ENCODE assay signal across 9 cellular contexts in genomic region chr3:38038447-38038911, GRCh38. TPM values are rescaled to one million over a fixed set of nuclear protein-coding genes. Genes with fewer than 3 reads are reported as not detected.
DNase-seq lines count a peak whose midpoint lies in the region; ATAC-seq and TF ChIP-seq lines count a peak whose summit lies in the region.
"Had no signal": no experiment of that assay in that cellular context is flagged by ENCODE, and none has a peak within 500 bp of the region (broad histone marks: within the 10 kb centered on the region; RNA-seq: fewer than 3 reads in every experiment).

No MANE protein-coding gene starts in this region.

- POLR2A ChIA-PET in IMR-90 (lab: Charles Lee; ENCODE audit: unreplicated experiment) = no interaction called here

- peaks cover 44% of the 10 kb centered on the region for H3K27me3 Mint-ChIP-seq in endodermal cell (ENCODE audit: insufficient read depth)

- no peak overlapping the region for H3K4me3 ChIP-seq in IMR-90 (ENCODE audit: insufficient read depth, low read depth, low read length)
- peak overlapping the region; percentile 81 for H3K4me3 ChIP-seq in endodermal cell (ENCODE audit: low read length)
- H3K4me3 ChIP-seq in skeletal muscle tissue (ENCODE audit: low read length in 3 of 3) = peak overlapping the region; percentile 70 to 77 (median 73)
- no peak overlapping the region for H3K4me3 ChIP-seq in H7 (ENCODE audit: insufficient read depth, low read depth, low read length)

- peak overlapping the region; percentile 67; the same call in 1 of the 2 replicates for H4K5ac ChIP-seq in IMR-90 (ENCODE audit: low read depth, low read length)

- CTCF ChIA-PET in IMR-90 (lab: Yijun Ruan, JAX) = no interaction called here

- in situ Hi-C loops in IMR-90 (cut with MboI; ENCODE audit: low sequenced_read_pairs) = no loop called here

- no peak overlapping the region; the same call in 2 of the 3 replicates for H2BK15ac ChIP-seq in IMR-90 (ENCODE audit: low read depth, low read length)

- no peak for DNase-seq in IMR-90
- peak; percentile 56 to 60 for DNase-seq in activated CD4-positive, alpha-beta T cell treated with anti-CD3 and anti-CD28 coated beads for 4 hours
- DNase-seq in endodermal cell = no peak
- no peak for DNase-seq in erythroblast (lab: John Stamatoyannopoulos, UW)
- no peak for DNase-seq in H7
- no peak for DNase-seq in LoVo (ENCODE audit: low spot score)

- no peaks in the 10 kb centered on the region for H3K79me1 ChIP-seq in IMR-90 (ENCODE audit: low read depth in 1 of 2, low read length in 2 of 2)

- peak overlapping the region; percentile 54; the same call in 1 of the 2 replicates for H2AK5ac ChIP-seq in IMR-90 (ENCODE audit: low read depth, low read length)

- no peak overlapping the region for H3K18ac ChIP-seq in IMR-90 (ENCODE audit: low read depth, low read length)

- no peak overlapping the region for H3K14ac ChIP-seq in IMR-90 (replicated peaks; ENCODE audit: low read depth, low read length)

- H2BK5ac ChIP-seq in IMR-90 (ENCODE audit: low read depth, low read length, poor library complexity, severe bottlenecking) = no peak overlapping the region

- peak overlapping the region; percentile 80 for H2AFZ ChIP-seq in IMR-90 (replicated peaks; ENCODE audit: low read length, poor library complexity)

- no peaks in the 10 kb centered on the region for H3K36me3 Mint-ChIP-seq in endodermal cell (ENCODE audit: low read depth)

- no peak overlapping the region for H3K56ac ChIP-seq in IMR-90 (ENCODE audit: extremely low read depth, insufficient read depth, low read length)

- peaks cover 5% of the 10 kb centered on the region; the same call in 1 of the 2 replicates for H3K9me1 ChIP-seq in IMR-90 (ENCODE audit: insufficient read depth, low read length)

- H3K9me3 Mint-ChIP-seq in endodermal cell = no peaks in the 10 kb centered on the region

- no peaks in the 10 kb centered on the region for H3K9me3 ChIP-seq in IMR-90 (ENCODE audit: control insufficient read depth, insufficient read depth, low read length)
- no peaks in the 10 kb centered on the region for H3K9me3 ChIP-seq in endodermal cell (ENCODE audit: control insufficient read depth, low read length)
- H3K9me3 ChIP-seq in skeletal muscle tissue (ENCODE audit: control insufficient read depth in 3 of 3, low read length in 3 of 3) = no peaks in the 10 kb centered on the region

- H2BK20ac ChIP-seq in IMR-90 (ENCODE audit: low read depth, low read length) = no peak overlapping the region

- intact Hi-C loops in IMR-90 (cut with micrococcal nuclease) = no loop called here

- WGBS in IMR-90 (ENCODE audit: extremely low coverage in 2 of 2, insufficient read length in 1 of 2), 2 experiments = no CpG with 5 or more reads among the region's 5 CpGs
- WGBS in endodermal cell (ENCODE audit: insufficient coverage in 1 of 2, insufficient read length in 1 of 2), 2 experiments = 88 to 90% methylated on average over 2 to 5 of the region's 5 CpGs

- BruUV-seq in IMR-90 (replicated peaks; lab: Mats Ljungman, UMichigan) = no TSS peak

- no peak overlapping the region for H3K9ac ChIP-seq in IMR-90 (ENCODE audit: low read depth, low read length)
- no peak overlapping the region for H3K9ac ChIP-seq in endodermal cell (ENCODE audit: extremely low read depth, low read length, poor library complexity, severe bottlenecking)
- no peak overlapping the region for H3K9ac ChIP-seq in skeletal muscle tissue (ENCODE audit: low read depth in 1 of 3, low read length in 3 of 3)

- H3K4me2 ChIP-seq in IMR-90 (ENCODE audit: low read depth, low read length) = peak overlapping the region; percentile 73; the same call in 1 of the 2 replicates

- no peaks in the 10 kb centered on the region for H4K20me1 ChIP-seq in IMR-90 (ENCODE audit: insufficient read depth, low read length)

- 0 out of 2 replicates have a peak overlapping the region, but pooled peaks have one; percentile 13 for H4K91ac ChIP-seq in IMR-90 (ENCODE audit: insufficient read depth, low read depth, low read length)

- TF ChIP-seq CTCF in IMR-90 (conservative IDR thresholded peaks at IDR 0.05; ENCODE audit: low read depth, low read length) = no peak
- no peak for TF ChIP-seq CTCF in endodermal cell (conservative IDR thresholded peaks at IDR 0.05)

- peak overlapping the region; percentile 62 to 85; a peak in 3 of 4 replicates for H4K8ac ChIP-seq in IMR-90 (ENCODE audit: low read depth in 2 of 2, low read length in 2 of 2)

- TF ChIP-seq RAD21 in IMR-90 (IDR thresholded peaks at IDR 0.05; ENCODE audit: low read length) = no peak

- H2BK120ac ChIP-seq in IMR-90 (ENCODE audit: low read depth, low read length) = 0 out of 2 replicates have a peak overlapping the region, but pooled peaks have one; percentile 50

- H3K27ac ChIP-seq in IMR-90 (ENCODE audit: insufficient read depth, low read length) (no peak overlapping the region), endodermal cell (ENCODE audit: low read depth, low read length) (no peak overlapping the region), skeletal muscle tissue (ENCODE audit: low read depth, low read length) (no peak overlapping the region)
- H3K27ac ChIP-seq: brain microvascular endothelial cell had no signal

- dilution Hi-C loops in IMR-90 (cut with HindIII; ENCODE audit: low sequenced_read_pairs, unreplicated experiment) = no loop called here

- 0 out of 2 replicates have a peak overlapping the region, but pooled peaks have one; percentile 66 for H3K4ac ChIP-seq in IMR-90 (ENCODE audit: low read depth, low read length)

- H3K23ac ChIP-seq in IMR-90 (ENCODE audit: low read depth, low read length) = no peak overlapping the region

- H3K27ac Mint-ChIP-seq in endodermal cell = no peak overlapping the region

- H3K4me1 Mint-ChIP-seq in endodermal cell = peaks cover 8% of the 10 kb centered on the region

- H3K36me3 ChIP-seq in IMR-90 (ENCODE audit: control insufficient read depth, insufficient read depth, low read length) (no peaks in the 10 kb centered on the region), endodermal cell (ENCODE audit: control insufficient read depth, insufficient read depth, low read length) (no peaks in the 10 kb centered on the region), skeletal muscle tissue (ENCODE audit: control insufficient read depth in 3 of 3, insufficient read depth in 3 of 3, low read length in 3 of 3) (no peaks in the 10 kb centered on the region), H7 (replicated peaks; ENCODE audit: control insufficient read depth, insufficient read depth, low read length) (no peaks in the 10 kb centered on the region)
- H3K36me3 ChIP-seq: brain microvascular endothelial cell had no signal

- H3K4me1 ChIP-seq in IMR-90 (ENCODE audit: control insufficient read depth, insufficient read depth, low read length) = peaks cover 4% of the 10 kb centered on the region
- H3K4me1 ChIP-seq in endodermal cell (ENCODE audit: control insufficient read depth, insufficient read depth, low read length) = no peaks in the 10 kb centered on the region
- H3K4me1 ChIP-seq in skeletal muscle tissue (ENCODE audit: control insufficient read depth in 3 of 3, insufficient read depth in 3 of 3, low read length in 3 of 3) = peaks cover 8 to 16% (median 8%) of the 10 kb centered on the region in 3 donors

- no peak overlapping the region for H2AK9ac ChIP-seq in IMR-90 (replicated peaks; ENCODE audit: low read depth, low read length, poor library complexity)

- H3K4me3 Mint-ChIP-seq in endodermal cell = peak overlapping the region; percentile 64

- peaks cover 6% of the 10 kb centered on the region for H3K27me3 ChIP-seq in IMR-90 (ENCODE audit: control insufficient read depth, insufficient read depth, low read length)
- H3K27me3 ChIP-seq in endodermal cell (ENCODE audit: control insufficient read depth, insufficient read depth, low read length, poor library complexity, severe bottlenecking) = peaks cover 35% of the 10 kb centered on the region
- H3K27me3 ChIP-seq in skeletal muscle tissue (ENCODE audit: control insufficient read depth in 3 of 3, insufficient read depth in 3 of 3, low read length in 3 of 3) = peaks cover 14 to 26% (median 25%) of the 10 kb centered on the region in 3 donors
- H3K27me3 ChIP-seq in H7 (ENCODE audit: control insufficient read depth, insufficient read depth, low read length) = peaks cover 22% of the 10 kb centered on the region
- H3K27me3 ChIP-seq: brain microvascular endothelial cell had no signal

- no peak for TF ChIP-seq POLR2A in IMR-90 (IDR thresholded peaks at IDR 0.05; ENCODE audit: low read depth, low read length)
- no peak for TF ChIP-seq POLR2A in erythroblast (IDR thresholded peaks at IDR 0.05; ENCODE audit: low read length)

- no peak for ATAC-seq in IMR-90 (ENCODE audit: low read depth)
- no peak for ATAC-seq in GM18502 (IDR thresholded peaks at IDR 0.05; ENCODE audit: poor library complexity, unreplicated experiment)

TF ChIP-seq in IMR-90, 13 proteins besides CTCF, POLR2A, EP300 and RAD21 (continues in another document):
- no peak for TF ChIP-seq SMC3 (IDR thresholded peaks at IDR 0.05; ENCODE audit: low read depth, low read length)
- TF ChIP-seq MAZ (IDR thresholded peaks at IDR 0.05; ENCODE audit: borderline replicate concordance, low read depth, low read length) = no peak

RNA-seq across cellular contexts. Expression of gene DLEC1, which starts 0.5 kb away (rescaled TPM):
- total RNA-seq in IMR-90 (2012; rRNA removed) = not detected in 2 replicates
- polyA plus RNA-seq in IMR-90 (2012; rRNA removed) = 0.03 TPM in 1 of 2 replicates, not detected in the other
- polyA plus RNA-seq in IMR-90 (2012; cell fraction: cytosol; rRNA removed) = not detected in 2 replicates
- 0.17 and 0.18 TPM in 2 replicates for polyA plus RNA-seq in IMR-90 (2012; cell fraction: nucleus; rRNA removed; ENCODE audit: low replicate concordance)
- 1 to 10 TPM; 3.9 to 6.0 TPM for total RNA-seq in endodermal cell
- 1.5 TPM for polyA plus RNA-seq in endodermal cell (2013, experiment 1 of 2)
- 0.83 TPM for polyA plus RNA-seq in endodermal cell (2013, experiment 2 of 2)
- under 0.01 TPM for total RNA-seq in skeletal muscle tissue
- total RNA-seq in H7 (2014; rRNA removed; shearing (Covaris generic)) = 0.33 and 1.3 TPM in 2 replicates

RNA-seq across cellular contexts. Expression of gene PLCD1, which starts 9.0 kb away (rescaled TPM):
- total RNA-seq in IMR-90 (2012; rRNA removed) (15.0 and 16.3 TPM in 2 replicates), endodermal cell (10 to 100 TPM; 54.3 to 66.6 TPM), skeletal muscle tissue (9.4 TPM)
- polyA plus RNA-seq in IMR-90 (2012; rRNA removed) = 13.2 and 14.9 TPM in 2 replicates
- polyA plus RNA-seq in IMR-90 (2012; cell fraction: cytosol; rRNA removed) = 7.0 and 12.3 TPM in 2 replicates
- polyA plus RNA-seq in IMR-90 (2012; cell fraction: nucleus; rRNA removed; ENCODE audit: low replicate concordance) = 21.6 and 50.5 TPM in 2 replicates
- 45.4 TPM for polyA plus RNA-seq in endodermal cell (2013, experiment 1 of 2)
- polyA plus RNA-seq in endodermal cell (2013, experiment 2 of 2) = 46.2 TPM
- total RNA-seq in H7 (2014; rRNA removed; shearing (Covaris generic)) = 22.2 and 22.3 TPM in 2 replicates

RNA-seq across cellular contexts. Expression of gene VILL, which starts 47.9 kb away (rescaled TPM):
- total RNA-seq in IMR-90 (2012; rRNA removed) (2.3 and 2.5 TPM in 2 replicates), endodermal cell (10 to 100 TPM; 16.0 to 21.3 TPM), skeletal muscle tissue (7.8 TPM)
- polyA plus RNA-seq in IMR-90 (2012; rRNA removed) = 4.5 and 4.7 TPM in 2 replicates
- 1.3 and 3.7 TPM in 2 replicates for polyA plus RNA-seq in IMR-90 (2012; cell fraction: cytosol; rRNA removed)
- 15.6 and 35.8 TPM in 2 replicates for polyA plus RNA-seq in IMR-90 (2012; cell fraction: nucleus; rRNA removed; ENCODE audit: low replicate concordance)
- polyA plus RNA-seq in endodermal cell (2013, experiment 1 of 2) = 4.4 TPM
- polyA plus RNA-seq in endodermal cell (2013, experiment 2 of 2) = 3.5 TPM
- 5.0 and 5.3 TPM in 2 replicates for total RNA-seq in H7 (2014; rRNA removed; shearing (Covaris generic))

Comparison
In these comparisons a context has a peak if more than half of its experiments do, and no peak if none do; other contexts are left out.
1. DNase-seq: peak in activated CD4-positive, alpha-beta T cell treated with anti-CD3 and anti-CD28 coated beads for 4 hours (2 of 2); none in IMR-90 (single experiment), endodermal cell (single experiment), erythroblast (0 of 2), H7 (single experiment) and LoVo (single experiment).
2. H3K4me3 ChIP-seq: peak in endodermal cell (single experiment) and skeletal muscle tissue (3 of 3); none in IMR-90 (single experiment) and H7 (single experiment).